18 cellular contexts compared by ENCODE assay signal in the genomic region with DNA sequence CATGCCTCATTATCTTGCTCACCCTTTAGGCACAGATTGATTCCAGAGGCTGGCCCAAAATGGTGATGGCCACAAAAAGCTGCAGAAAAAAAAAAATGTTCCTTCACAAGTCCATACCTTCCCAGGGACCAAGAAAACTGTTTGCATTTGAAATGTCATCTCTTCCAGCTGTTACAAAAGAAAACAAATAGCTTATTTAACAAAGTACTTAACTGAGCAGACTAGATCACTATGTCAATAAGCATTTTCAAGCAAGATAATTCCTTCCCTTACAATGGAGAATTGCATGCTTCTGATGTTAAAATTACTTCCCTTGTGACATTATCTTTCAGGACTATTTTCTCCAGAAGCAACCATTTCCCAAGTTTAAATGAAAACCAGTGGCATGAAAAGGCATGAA.
DNase-seq lines count a peak whose midpoint lies in the region; ATAC-seq and TF ChIP-seq lines count a peak whose summit lies in the region.
"Had no signal": no experiment of that assay in that cellular context is flagged by ENCODE, and none has a peak within 500 bp of the region (broad histone marks: within the 10 kb centered on the region; RNA-seq: fewer than 3 reads in every experiment).

No MANE protein-coding gene starts in this region.

- H3K4me3 Mint-ChIP-seq in endodermal cell: peak overlapping the region; percentile 2
- H3K4me3 Mint-ChIP-seq in effector memory CD8-positive, alpha-beta T cell: no peak overlapping the region
- H3K4me3 Mint-ChIP-seq: activated naive CD4-positive, alpha-beta T cell treated with anti-CD3 and anti-CD28 coated beads for 36 hours; memory B cell; nephron had no signal

- ATAC-seq in effector memory CD8-positive, alpha-beta T cell (replicated peaks): no peak
- no peak for ATAC-seq in mucosa of descending colon
- ATAC-seq: heart right ventricle, PC-3 had no signal

- H3K4me1 Mint-ChIP-seq in endodermal cell: peaks cover 65% of the 10 kb centered on the region
- no peaks in the 10 kb centered on the region for H3K4me1 Mint-ChIP-seq in effector memory CD8-positive, alpha-beta T cell (ENCODE audit: low read depth in 2 of 2)
- H3K4me1 Mint-ChIP-seq: memory B cell, nephron had no signal

- H3K36me3 ChIP-seq in endodermal cell (ENCODE audit: control insufficient read depth, insufficient read depth, low read length) (no peaks in the 10 kb centered on the region), mucosa of descending colon (ENCODE audit: low read depth) (no peaks in the 10 kb centered on the region)
- H3K36me3 ChIP-seq: ascending aorta, HAP-1, heart right ventricle had no signal

- peaks cover 13% of the 10 kb centered on the region for H3K4me1 ChIP-seq in endodermal cell (ENCODE audit: control insufficient read depth, insufficient read depth, low read length)
- no peaks in the 10 kb centered on the region for H3K4me1 ChIP-seq in mucosa of descending colon (ENCODE audit: low read depth)
- H3K4me1 ChIP-seq: ascending aorta had no signal

- TF ChIP-seq CTCF in endodermal cell (conservative IDR thresholded peaks at IDR 0.05) (no peak), mucosa of descending colon (IDR thresholded peaks at IDR 0.05) (no peak)

- no peaks in the 10 kb centered on the region for H3K36me3 Mint-ChIP-seq in endodermal cell (ENCODE audit: low read depth)
- no peaks in the 10 kb centered on the region for H3K36me3 Mint-ChIP-seq in effector memory CD8-positive, alpha-beta T cell (ENCODE audit: insufficient read depth)
- H3K36me3 Mint-ChIP-seq: memory B cell had no signal

- H3K27ac ChIP-seq in endodermal cell (ENCODE audit: low read depth, low read length): no peak overlapping the region
- H3K27ac ChIP-seq: ascending aorta had no signal

- DNase-seq in DMS53 treated with DMSO at 0.1 percent for 48 hours (lab: John Stamatoyannopoulos, UW; ENCODE audit: unreplicated experiment) (peak; percentile 87), NCI-H1092 treated with DMSO at 0.1 percent for 48 hours (lab: John Stamatoyannopoulos, UW) (peak; percentile 84), NCI-H2227 (lab: John Stamatoyannopoulos, UW; ENCODE audit: unreplicated experiment) (peak; percentile 32), endodermal cell (no peak), SW 1271 (lab: John Stamatoyannopoulos, UW) (no peak), GF-D8 (lab: John Stamatoyannopoulos, UW) (no peak), mucosa of descending colon (no peak)
- no peak for DNase-seq in effector memory CD8-positive, alpha-beta T cell
- DNase-seq: activated CD4-positive, alpha-beta T cell treated with anti-CD3 and anti-CD28 coated beads, Interleukin-2, amount 50 U/mL, for 48 hours; activated naive CD4-positive, alpha-beta T cell treated with anti-CD3 and anti-CD28 coated beads for 36 hours; activated T-cell treated with anti-CD3 and anti-CD28 coated beads, Interleukin-2, amount 50 U/mL, for 1 hour; heart right ventricle; kidney; PC-3 had no signal

- intact Hi-C loops in mucosa of descending colon (cut with DNase I, micrococcal nuclease): no loop called here

- no peak overlapping the region for H3K9ac ChIP-seq in endodermal cell (ENCODE audit: extremely low read depth, low read length, poor library complexity, severe bottlenecking)

- H3K27me3 Mint-ChIP-seq in endodermal cell (ENCODE audit: insufficient read depth): peaks cover 65% of the 10 kb centered on the region
- peaks cover 6 to 9% of the 10 kb centered on the region in 2 donors for H3K27me3 Mint-ChIP-seq in effector memory CD8-positive, alpha-beta T cell
- H3K27me3 Mint-ChIP-seq: memory B cell had no signal

- no peaks in the 10 kb centered on the region for H3K9me3 ChIP-seq in endodermal cell (ENCODE audit: control insufficient read depth, low read length)
- H3K9me3 ChIP-seq in mucosa of descending colon: no peaks in the 10 kb centered on the region
- H3K9me3 ChIP-seq: ascending aorta, HAP-1, heart right ventricle had no signal

- no peak overlapping the region for H3K4me3 ChIP-seq in endodermal cell (ENCODE audit: low read length)
- no peak overlapping the region for H3K4me3 ChIP-seq in mucosa of descending colon
- H3K4me3 ChIP-seq: ascending aorta, HAP-1, heart right ventricle had no signal

- peaks cover 63% of the 10 kb centered on the region for H3K27me3 ChIP-seq in endodermal cell (ENCODE audit: control insufficient read depth, insufficient read depth, low read length, poor library complexity, severe bottlenecking)
- H3K27me3 ChIP-seq: ascending aorta, heart right ventricle had no signal

- H3K27ac Mint-ChIP-seq in endodermal cell: no peak overlapping the region
- H3K27ac Mint-ChIP-seq in effector memory CD8-positive, alpha-beta T cell: no peak overlapping the region
- H3K27ac Mint-ChIP-seq: activated naive CD4-positive, alpha-beta T cell treated with anti-CD3 and anti-CD28 coated beads for 36 hours; memory B cell; nephron had no signal

- H3K9me3 Mint-ChIP-seq in endodermal cell: no peaks in the 10 kb centered on the region
- no peaks in the 10 kb centered on the region for H3K9me3 Mint-ChIP-seq in effector memory CD8-positive, alpha-beta T cell
- H3K9me3 Mint-ChIP-seq: activated naive CD4-positive, alpha-beta T cell treated with anti-CD3 and anti-CD28 coated beads for 36 hours; memory B cell; nephron had no signal

Comparison
In these comparisons a context has a peak if more than half of its experiments do, and no peak if none do; other contexts are left out.
1. DNase-seq: peak in DMS53 treated with DMSO at 0.1 percent for 48 hours (single experiment), NCI-H1092 treated with DMSO at 0.1 percent for 48 hours (single experiment) and NCI-H2227 (single experiment); none in endodermal cell (single experiment), SW 1271 (0 of 2), effector memory CD8-positive, alpha-beta T cell (0 of 3), GF-D8 (single experiment) and mucosa of descending colon (0 of 3).